In genomic region chr1:16535487-16535886, GRCh38 we compare ENCODE assay signal across 10 cellular contexts. TPM values are rescaled to one million over a fixed set of nuclear protein-coding genes. Genes with fewer than 3 reads are reported as not detected.
DNase-seq lines count a peak whose midpoint lies in the region; ATAC-seq, FAIRE-seq and TF ChIP-seq lines count a peak whose summit lies in the region.
"Not testable (repeated sequence)": the region's sequence is repeated elsewhere in the genome, so short reads cannot be mapped to it uniquely, and the experiment has no call there.
"Had no signal": no experiment of that assay in that cellular context is flagged by ENCODE, and none has a peak within 500 bp of the region (broad histone marks: within the 10 kb centered on the region; RNA-seq: fewer than 3 reads in every experiment).

No MANE protein-coding gene starts in this region.

- intact Hi-C loops in dorsolateral prefrontal cortex (cut with DNase I); heart right ventricle (cut with DNase I); left lung (cut with DNase I): not testable (repeated sequence)

- H3K4me2 ChIP-seq in A549 (peak overlapping the region; percentile 77; the same call in 2 of the 3 replicates), neural progenitor cell (peak overlapping the region; percentile 70)

- peak in 1 of 2 experiments; percentile 64 for DNase-seq in A549 (ENCODE audit: low read depth in 1 of 2, low spot score in 1 of 2)
- DNase-seq in dorsolateral prefrontal cortex: peak in 1 of 10 donors; percentile 47
- peak in 1 of 2 donors; percentile 19 for DNase-seq in heart right ventricle
- peak in 1 of 2 donors; percentile 75 for DNase-seq in left lung
- DNase-seq in neural progenitor cell (ENCODE audit: low spot score): peak; percentile 68

- CTCF ChIA-PET in A549 (lab: Yijun Ruan, JAX): not testable (repeated sequence)

- TF ChIP-seq EP300 in A549 (IDR thresholded peaks at IDR 0.05): not testable (repeated sequence)

- 39% methylated on average over 29 of the region's 34 CpGs for WGBS in A549 (ENCODE audit: missing lambda C conversion rate)
- WGBS in heart right ventricle, 2 donors: 11 to 17% methylated on average over 33 to 34 of the region's 34 CpGs

- H3K27me3 ChIP-seq in dorsolateral prefrontal cortex: not testable (repeated sequence)
- H3K27me3 ChIP-seq in heart right ventricle (peaks cover 0 to 45% (median 37%) of the 10 kb centered on the region in 7 donors), left lung (peaks cover 10 to 61% of the 10 kb centered on the region in 2 donors), neural progenitor cell (peaks cover 48% of the 10 kb centered on the region)

- TF ChIP-seq RAD21 in A549 (conservative IDR thresholded peaks at IDR 0.05 in 1 of 2, IDR thresholded peaks at IDR 0.05 in 1 of 2): not testable (repeated sequence)

- not testable (repeated sequence) for H3K4me1 Mint-ChIP-seq in activated naive CD4-positive, alpha-beta T cell treated with anti-CD3 and anti-CD28 coated beads, Interleukin-2, amount 50 U/mL, for 24 hours
- H3K4me1 Mint-ChIP-seq in neural progenitor cell: peaks cover 18% of the 10 kb centered on the region
- H3K4me1 Mint-ChIP-seq in stimulated activated memory B cell treated with anti-CD40 and anti-IgM and Interleukin-4, amounts not matched to agents 10 μg/mL and 1 μg/mL and 100 μg/mL, for 72 hours: peaks cover 16% of the 10 kb centered on the region

- ATAC-seq in A549 (peak; percentile 49 to 52), HG03432 (IDR thresholded peaks at IDR 0.05; ENCODE audit: unreplicated experiment) (peak; percentile 8), heart right ventricle (peak in 6 of 8 donors; percentile 18 to 45 (median 38)), left lung (peak; percentile 37)
- not testable (repeated sequence) for ATAC-seq in stimulated activated memory B cell treated with anti-CD40 and anti-IgM and Interleukin-4, amounts not matched to agents 10 μg/mL and 1 μg/mL and 100 μg/mL, for 72 hours

- H3K4me1 ChIP-seq in A549, left lung, neural progenitor cell: not testable (repeated sequence)
- H3K4me1 ChIP-seq in heart right ventricle: peaks cover 0 to 13% (median 3%) of the 10 kb centered on the region in 9 donors

- peak overlapping the region; percentile 30 for H3K4me3 Mint-ChIP-seq in activated naive CD4-positive, alpha-beta T cell treated with anti-CD3 and anti-CD28 coated beads, Interleukin-2, amount 50 U/mL, for 24 hours
- H3K4me3 Mint-ChIP-seq in neural progenitor cell: peak overlapping the region; percentile 93
- H3K4me3 Mint-ChIP-seq in stimulated activated memory B cell treated with anti-CD40 and anti-IgM and Interleukin-4, amounts not matched to agents 10 μg/mL and 1 μg/mL and 100 μg/mL, for 72 hours: peak overlapping the region; percentile 28

- not testable (repeated sequence) for H3K36me3 ChIP-seq in heart right ventricle, left lung, neural progenitor cell

- H3K9ac ChIP-seq in neural progenitor cell: not testable (repeated sequence)

- peak overlapping the region; percentile 45 to 69; a peak in 2 of 6 replicates for H3K27ac ChIP-seq in A549
- peak overlapping the region in 3 of 59 donors; percentile 37 to 68 (median 45) for H3K27ac ChIP-seq in dorsolateral prefrontal cortex
- H3K27ac ChIP-seq in heart right ventricle, left lung, neural progenitor cell: not testable (repeated sequence)

- not testable (repeated sequence) for H4K20me1 ChIP-seq in neural progenitor cell (ENCODE audit: low read depth)

- FAIRE-seq in A549 (lab: Jason Lieb, UNC): not testable (repeated sequence)

- peaks cover 16% of the 10 kb centered on the region for H3K27me3 Mint-ChIP-seq in activated naive CD4-positive, alpha-beta T cell treated with anti-CD3 and anti-CD28 coated beads, Interleukin-2, amount 50 U/mL, for 24 hours
- peaks cover 24% of the 10 kb centered on the region for H3K27me3 Mint-ChIP-seq in neural progenitor cell (ENCODE audit: insufficient read depth, low read depth)
- peaks cover 38% of the 10 kb centered on the region for H3K27me3 Mint-ChIP-seq in stimulated activated memory B cell treated with anti-CD40 and anti-IgM and Interleukin-4, amounts not matched to agents 10 μg/mL and 1 μg/mL and 100 μg/mL, for 72 hours

- H3K36me3 Mint-ChIP-seq in activated naive CD4-positive, alpha-beta T cell treated with anti-CD3 and anti-CD28 coated beads, Interleukin-2, amount 50 U/mL, for 24 hours; neural progenitor cell; stimulated activated memory B cell treated with anti-CD40 and anti-IgM and Interleukin-4, amounts not matched to agents 10 μg/mL and 1 μg/mL and 100 μg/mL, for 72 hours: not testable (repeated sequence)

- H3K79me2 ChIP-seq in neural progenitor cell (ENCODE audit: low read depth): not testable (repeated sequence)

- not testable (repeated sequence) for TF ChIP-seq POLR2A in A549 (IDR thresholded peaks at IDR 0.05; ENCODE audit: low read length)

- not testable (repeated sequence) for H3K27ac Mint-ChIP-seq in activated naive CD4-positive, alpha-beta T cell treated with anti-CD3 and anti-CD28 coated beads, Interleukin-2, amount 50 U/mL, for 24 hours; neural progenitor cell; stimulated activated memory B cell treated with anti-CD40 and anti-IgM and Interleukin-4, amounts not matched to agents 10 μg/mL and 1 μg/mL and 100 μg/mL, for 72 hours

- peaks cover 20% of the 10 kb centered on the region for H3F3A ChIP-seq in neural progenitor cell (ENCODE audit: low read depth)

- not testable (repeated sequence) for H3K9me3 ChIP-seq in A549; heart right ventricle; left lung; neural progenitor cell (ENCODE audit: low read depth)

- H3K9me3 Mint-ChIP-seq in activated naive CD4-positive, alpha-beta T cell treated with anti-CD3 and anti-CD28 coated beads, Interleukin-2, amount 50 U/mL, for 24 hours; neural progenitor cell; stimulated activated memory B cell treated with anti-CD40 and anti-IgM and Interleukin-4, amounts not matched to agents 10 μg/mL and 1 μg/mL and 100 μg/mL, for 72 hours: not testable (repeated sequence)

- TF ChIP-seq CTCF in A549 (IDR thresholded peaks at IDR 0.05); dorsolateral prefrontal cortex (IDR thresholded peaks at IDR 0.05 in 54 of 56, conservative IDR thresholded peaks at IDR 0.05 in 2 of 56; ENCODE audit: low read depth in 1 of 56, partially characterized antibody in 56 of 56); heart right ventricle (IDR thresholded peaks at IDR 0.05); left lung (IDR thresholded peaks at IDR 0.05); neural progenitor cell (IDR thresholded peaks at IDR 0.05): not testable (repeated sequence)

- peak overlapping the region; percentile 81 for H2AFZ ChIP-seq in neural progenitor cell (replicated peaks)

- peak overlapping the region; percentile 50 for H3K4me3 ChIP-seq in A549
- peak overlapping the region in 49 of 59 donors; percentile 2 to 61 (median 40) for H3K4me3 ChIP-seq in dorsolateral prefrontal cortex
- peak overlapping the region; percentile 2 to 41 (median 29) for H3K4me3 ChIP-seq in heart right ventricle
- H3K4me3 ChIP-seq in left lung: not testable (repeated sequence)
- peak overlapping the region; percentile 73 for H3K4me3 ChIP-seq in neural progenitor cell

- POLR2A ChIA-PET in A549 (lab: Yijun Ruan, JAX): interaction anchor here (1.3 kb wide), 1 partner anchor 22 kb away, joined by 5 read pairs; no protein-coding TSS in a partner anchor

TF ChIP-seq in A549, 52 proteins besides CTCF, POLR2A, EP300 and RAD21:
- TF ChIP-seq SREBF2 (IDR thresholded peaks at IDR 0.05): 0 out of 2 replicates have a peak, but pooled peaks have one; percentile 3

RNA-seq across cellular contexts. Expression of gene RNU1-1, which starts 21.4 kb away (rescaled TPM):
- polyA plus RNA-seq in A549 (2011; rRNA removed): 56.2 TPM in 1 of 2 replicates, not detected in the other
- polyA plus RNA-seq in A549 (2012; cell fraction: cytosol; rRNA removed): not detected in 2 replicates
- not detected in 2 replicates for polyA plus RNA-seq in A549 (2012; cell fraction: nucleus; rRNA removed)
- polyA plus RNA-seq in A549 (2017; fragmentation: RNase III; extraction: RNeasy Plus Mini Kit Qiagen cat#74134 plus additional on column Dnase treatment): 6.5 to 8.5 TPM (median 6.6 TPM) in 3 replicates
- 38,453 and 40,699 TPM in 2 replicates for polyA minus RNA-seq in A549 (2011; rRNA and poly(A)+ RNA removed)
- total RNA-seq in dorsolateral prefrontal cortex: over 10,000 TPM in 6 of 120 experiments, 1,000 to 10,000 TPM in 114; 2,235 to 12,697 (median 6,630) TPM
- 1,000 to 10,000 TPM in 8 of 10 donors, 100 to 1,000 TPM in 2; 635 to 5,242 (median 1,949) TPM for total RNA-seq in heart right ventricle
- polyA plus RNA-seq in heart right ventricle: not detected
- total RNA-seq in left lung: 1,000 to 10,000 TPM; 2,748 to 3,444 TPM
- under 0.01 TPM in 2 replicates for total RNA-seq in neural progenitor cell (ENCODE audit: low replicate concordance)
- total RNA-seq: LHCN-M2 had no signal
- polyA plus RNA-seq: CD14-positive monocyte had no signal

Comparison
In these comparisons a context has a peak if more than half of its experiments do, and no peak if none do; other contexts are left out.
1. H3K4me3 Mint-ChIP-seq: peak in every context shown above with its lines; median percentile 93 in neural progenitor cell; 30 in activated naive CD4-positive, alpha-beta T cell treated with anti-CD3 and anti-CD28 coated beads, Interleukin-2, amount 50 U/mL, for 24 hours; 28 in stimulated activated memory B cell treated with anti-CD40 and anti-IgM and Interleukin-4, amounts not matched to agents 10 μg/mL and 1 μg/mL and 100 μg/mL, for 72 hours.
2. RNA of gene RNU1-1, which starts 21.4 kb away (total RNA-seq): 2,235 to 12,697 TPM in dorsolateral prefrontal cortex, 2,748 to 3,444 TPM in left lung and 635 to 5,242 TPM in heart right ventricle; under 0.01 TPM in neural progenitor cell; every median in the first group is over 100 times any median in the second.